In the genomic region with DNA sequence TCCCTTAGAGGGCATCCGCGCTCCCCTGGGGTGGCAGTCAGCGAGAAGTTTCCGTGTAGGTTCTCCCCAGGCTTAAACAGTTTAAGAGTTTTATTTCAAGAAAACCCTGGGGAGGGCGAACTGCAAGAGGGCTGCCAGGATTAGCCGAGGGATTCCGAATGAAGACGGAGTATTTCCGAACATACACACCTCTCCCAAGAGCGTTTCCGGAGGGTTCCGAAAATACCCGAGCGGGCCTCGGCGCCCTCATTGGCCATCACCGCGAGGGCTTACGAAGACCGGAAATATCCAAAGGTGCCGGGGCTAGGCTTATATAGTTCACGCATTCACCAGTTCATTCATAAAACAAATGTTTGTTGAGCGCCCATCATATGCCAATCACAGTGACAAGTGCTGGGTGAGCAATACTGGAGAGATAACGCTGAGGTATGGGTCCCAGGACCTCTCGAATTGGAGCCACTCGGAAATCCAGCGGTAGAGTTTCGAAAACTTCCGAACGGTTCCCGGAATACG, we compare ENCODE assay signal across 8 cellular contexts. TPM values are rescaled to one million over a fixed set of nuclear protein-coding genes. Genes with fewer than 3 reads are reported as not detected.
A peak's percentile ranks its signal among the peaks of the same experiment; 100 is the strongest.
DNase-seq lines count a peak whose midpoint lies in the region; ATAC-seq, FAIRE-seq and TF ChIP-seq lines count a peak whose summit lies in the region.

No MANE protein-coding gene starts in this region.

- peaks cover 39% of the 10 kb centered on the region for H3K36me3 ChIP-seq in HUES48 (ENCODE audit: control insufficient read depth, insufficient read depth, low read length)
- peaks cover 44% of the 10 kb centered on the region for H3K36me3 ChIP-seq in NT2/D1 (ENCODE audit: insufficient read depth, insufficient read length, low read length)
- peaks cover 14 to 26% of the 10 kb centered on the region in 2 experiments for H3K36me3 ChIP-seq in endothelial cell of umbilical vein (ENCODE audit: control insufficient read depth in 2 of 2, extremely low read depth in 1 of 2, insufficient read depth in 2 of 2, low read length in 2 of 2)

- H3K27me3 Mint-ChIP-seq in mesothelial cell of epicardium (ENCODE audit: low read depth), result no peaks in the 10 kb centered on the region

- no peaks in the 10 kb centered on the region for H3K9me3 ChIP-seq in HUES48 (ENCODE audit: control insufficient read depth, insufficient read depth, low read length)
- H3K9me3 ChIP-seq in NT2/D1 (ENCODE audit: insufficient read depth, low read length), result no peaks in the 10 kb centered on the region
- H3K9me3 ChIP-seq in endothelial cell of umbilical vein (replicated peaks; ENCODE audit: control insufficient read depth, insufficient read depth, low read length), result no peaks in the 10 kb centered on the region

- H3K4me3 Mint-ChIP-seq in mesothelial cell of epicardium, result peak overlapping the region; percentile 99

- H3K9me1 ChIP-seq in endothelial cell of umbilical vein (replicated peaks; ENCODE audit: control insufficient read depth, extremely low read depth, insufficient read depth, low read length), result no peaks in the 10 kb centered on the region

- peak; percentile 55 for ATAC-seq in GM21447 (IDR thresholded peaks at IDR 0.05; ENCODE audit: unreplicated experiment)

- H3K4me1 ChIP-seq in HUES48 (ENCODE audit: control insufficient read depth, insufficient read depth, low read length) (peaks cover 29% of the 10 kb centered on the region), NT2/D1 (ENCODE audit: insufficient read depth, insufficient read length) (peaks cover 31% of the 10 kb centered on the region), endothelial cell of umbilical vein (ENCODE audit: control insufficient read depth, extremely low read depth, insufficient read depth, low read length) (peaks cover 31% of the 10 kb centered on the region)

- peaks cover 51% of the 10 kb centered on the region for H3K4me1 Mint-ChIP-seq in mesothelial cell of epicardium

- H3K27ac Mint-ChIP-seq in mesothelial cell of epicardium, result peak overlapping the region; percentile 97

- no peak for FAIRE-seq in endothelial cell of umbilical vein (lab: Jason Lieb, UNC)

- H3K9me3 Mint-ChIP-seq in mesothelial cell of epicardium, result no peaks in the 10 kb centered on the region

- H3K9ac ChIP-seq in HUES48 (ENCODE audit: low read depth, low read length) (peak overlapping the region; percentile 77), NT2/D1 (ENCODE audit: insufficient read length, low read depth) (peak overlapping the region; percentile 99), endothelial cell of umbilical vein (replicated peaks; ENCODE audit: extremely low read depth, insufficient read depth, low read length) (peak overlapping the region; percentile 67)

- DNase-seq in CMK (ENCODE audit: low read depth) (peak; percentile 92), NT2/D1 (ENCODE audit: low read depth, low spot score) (peak; percentile 82), endothelial cell of umbilical vein (ENCODE audit: low read depth, low spot score) (peak; percentile 97), mesothelial cell of epicardium (ENCODE audit: low spot score in 2 of 2, unreplicated experiment in 2 of 2) (peak; percentile 88 to 96)
- peak; percentile 95 for DNase-seq in activated CD8-positive, alpha-beta memory T cell treated with anti-CD3 and anti-CD28 coated beads, Interleukin-2, amount 50 U/mL, for 4 hours
- peak; percentile 77 for DNase-seq in stimulated activated CD8-positive, alpha-beta memory T cell treated with anti-CD3 and anti-CD28 coated beads, Interleukin-15, amount 100 ng/mL, for 24 hours (ENCODE audit: low read depth)

- peak overlapping the region; percentile 86 for H3K4me2 ChIP-seq in endothelial cell of umbilical vein (ENCODE audit: insufficient read depth, low read length)

- CTCF ChIA-PET in endothelial cell of umbilical vein (lab: Charles Lee), result interaction anchor here (1.9 to 2.9 kb wide), 4 partner anchors 47 to 118 kb away, joined by 10 to 27 read pairs (median 14); a partner anchor contains a TSS

- peaks cover 4% of the 10 kb centered on the region for H4K20me1 ChIP-seq in endothelial cell of umbilical vein (replicated peaks; ENCODE audit: control insufficient read depth, extremely low read depth, insufficient read depth, low read length)

- H3K36me3 Mint-ChIP-seq in mesothelial cell of epicardium, result peaks cover 16% of the 10 kb centered on the region

- POLR2A ChIA-PET in endothelial cell of umbilical vein (lab: Charles Lee), result interaction anchor here (2.4 kb wide), 1 partner anchor 22 kb away, joined by 11 read pairs; a partner anchor contains a TSS

- H3K27ac ChIP-seq in HUES48 (ENCODE audit: low read depth, low read length) (peak overlapping the region; percentile 91), endothelial cell of umbilical vein (ENCODE audit: insufficient read depth, low read depth, low read length) (peak overlapping the region; percentile 75)

- H3K27me3 ChIP-seq in HUES48 (ENCODE audit: control insufficient read depth, insufficient read depth, low read length), result no peaks in the 10 kb centered on the region; the same call in 1 of the 2 replicates
- H3K27me3 ChIP-seq in NT2/D1 (ENCODE audit: insufficient read depth, insufficient read length), result peaks cover 12% of the 10 kb centered on the region
- no peaks in the 10 kb centered on the region for H3K27me3 ChIP-seq in endothelial cell of umbilical vein (ENCODE audit: control insufficient read depth in 2 of 2, insufficient read depth in 2 of 2, low read length in 2 of 2)

- intact Hi-C loops in endothelial cell of umbilical vein (cut with micrococcal nuclease), result loop anchor here (1.0 to 10.0 kb wide), 7 partner anchors 23 to 240 kb away; a partner anchor contains a TSS

- TF ChIP-seq CTCF in endothelial cell of umbilical vein (IDR thresholded peaks at IDR 0.05; ENCODE audit: extremely low read depth in 1 of 2, insufficient read depth in 1 of 2, low read depth in 1 of 2, low read length in 2 of 2), result no peak
- TF ChIP-seq CTCF in mesothelial cell of epicardium (IDR thresholded peaks at IDR 0.05; ENCODE audit: unreplicated experiment), result no peak

- dilution Hi-C loops in endothelial cell of umbilical vein (cut with MboI; ENCODE audit: extremely low pct_ligation_motif_present, low sequenced_read_pairs), result no loop called here

- H3K4me3 ChIP-seq in HUES48 (ENCODE audit: low read depth, low read length), result peak overlapping the region; percentile 94
- peak overlapping the region; percentile 97 for H3K4me3 ChIP-seq in NT2/D1 (ENCODE audit: insufficient read length, low read depth)
- H3K4me3 ChIP-seq in endothelial cell of umbilical vein (replicated peaks in 1 of 3; ENCODE audit: insufficient read depth in 1 of 3, low read depth in 1 of 3, low read length in 3 of 3), result peak overlapping the region in 2 of 3 experiments; percentile 31 to 58

- TSS peak; percentile 60 for BruUV-seq in endothelial cell of umbilical vein (replicated peaks; lab: Mats Ljungman, UMichigan)

- no peak for TF ChIP-seq POLR2A in endothelial cell of umbilical vein (IDR thresholded peaks at IDR 0.05; ENCODE audit: low read depth, low read length)

- H2AFZ ChIP-seq in endothelial cell of umbilical vein (ENCODE audit: low read depth, low read length), result peak overlapping the region; percentile 90

- H3K79me2 ChIP-seq in endothelial cell of umbilical vein (ENCODE audit: control insufficient read depth, insufficient read depth, low read length), result peaks cover 41% of the 10 kb centered on the region

RNA-seq across cellular contexts. Expression of a gene that starts 0.4 kb away (rescaled TPM):
- 1,738 and 1,872 TPM in 2 replicates for total RNA-seq in endothelial cell of umbilical vein
- 3,435 and 4,297 TPM in 2 replicates for polyA plus RNA-seq in endothelial cell of umbilical vein
- 1,210 and 1,373 TPM in 2 replicates for polyA plus RNA-seq in endothelial cell of umbilical vein (2011; cell fraction: cytosol; rRNA removed)
- 305 and 363 TPM in 2 replicates for polyA plus RNA-seq in endothelial cell of umbilical vein (2011; cell fraction: nucleus; rRNA removed)
- polyA plus RNA-seq in endothelial cell of umbilical vein (2012), result 1,144 and 2,986 TPM in 2 replicates
- 326 and 442 TPM in 2 replicates for polyA minus RNA-seq in endothelial cell of umbilical vein
- polyA minus RNA-seq in endothelial cell of umbilical vein (2011; cell fraction: cytosol; rRNA and poly(A)+ RNA removed), result 1,684 TPM
- 64.9 and 129 TPM in 2 replicates for polyA minus RNA-seq in endothelial cell of umbilical vein (2011; cell fraction: nucleus; rRNA and poly(A)+ RNA removed)
- total RNA-seq in mesothelial cell of epicardium, result 1,773 to 1,819 TPM (median 1,790 TPM) in 3 replicates

RNA-seq across cellular contexts. Expression of a gene that starts 1.2 kb away (rescaled TPM):
- total RNA-seq in endothelial cell of umbilical vein (0.35 TPM in 1 of 2 replicates, not detected in the other), mesothelial cell of epicardium (2.3 to 2.9 TPM (median 2.3 TPM) in 3 replicates)
- 0.18 TPM in 1 of 2 replicates, not detected in the other for polyA plus RNA-seq in endothelial cell of umbilical vein
- polyA plus RNA-seq in endothelial cell of umbilical vein (2011; cell fraction: cytosol; rRNA removed), result not detected in 2 replicates
- not detected in 2 replicates for polyA plus RNA-seq in endothelial cell of umbilical vein (2011; cell fraction: nucleus; rRNA removed)
- not detected in 2 replicates for polyA plus RNA-seq in endothelial cell of umbilical vein (2012)
- not detected in 2 replicates for polyA minus RNA-seq in endothelial cell of umbilical vein
- polyA minus RNA-seq in endothelial cell of umbilical vein (2011; cell fraction: cytosol; rRNA and poly(A)+ RNA removed), result 22.5 TPM
- not detected in 2 replicates for polyA minus RNA-seq in endothelial cell of umbilical vein (2011; cell fraction: nucleus; rRNA and poly(A)+ RNA removed)

RNA-seq across cellular contexts. Expression of a gene that starts 8.7 kb away (rescaled TPM):
- total RNA-seq in endothelial cell of umbilical vein, result not detected in 2 replicates
- polyA plus RNA-seq in endothelial cell of umbilical vein, result not detected in 2 replicates
- not detected in 2 replicates for polyA plus RNA-seq in endothelial cell of umbilical vein (2011; cell fraction: cytosol; rRNA removed)
- polyA plus RNA-seq in endothelial cell of umbilical vein (2011; cell fraction: nucleus; rRNA removed), result 0.32 TPM in 1 of 2 replicates, not detected in the other
- polyA plus RNA-seq in endothelial cell of umbilical vein (2012), result not detected in 2 replicates
- not detected in 2 replicates for polyA minus RNA-seq in endothelial cell of umbilical vein
- not detected for polyA minus RNA-seq in endothelial cell of umbilical vein (2011; cell fraction: cytosol; rRNA and poly(A)+ RNA removed)
- polyA minus RNA-seq in endothelial cell of umbilical vein (2011; cell fraction: nucleus; rRNA and poly(A)+ RNA removed), result not detected in 2 replicates
- 2.2 to 2.4 TPM (median 2.4 TPM) in 3 replicates for total RNA-seq in mesothelial cell of epicardium

RNA-seq across cellular contexts. Expression of a gene that starts 15.0 kb away (rescaled TPM):
- total RNA-seq in endothelial cell of umbilical vein (not detected in 2 replicates), mesothelial cell of epicardium (10.0 to 12.9 TPM (median 11.6 TPM) in 3 replicates)
- 0.11 TPM in 1 of 2 replicates, not detected in the other for polyA plus RNA-seq in endothelial cell of umbilical vein
- 0.06 and 0.12 TPM in 2 replicates for polyA plus RNA-seq in endothelial cell of umbilical vein (2011; cell fraction: cytosol; rRNA removed)
- 0.20 and 0.22 TPM in 2 replicates for polyA plus RNA-seq in endothelial cell of umbilical vein (2011; cell fraction: nucleus; rRNA removed)
- polyA plus RNA-seq in endothelial cell of umbilical vein (2012), result not detected in 2 replicates
- polyA minus RNA-seq in endothelial cell of umbilical vein, result not detected in 2 replicates
- 1.8 TPM for polyA minus RNA-seq in endothelial cell of umbilical vein (2011; cell fraction: cytosol; rRNA and poly(A)+ RNA removed)
- not detected in 2 replicates for polyA minus RNA-seq in endothelial cell of umbilical vein (2011; cell fraction: nucleus; rRNA and poly(A)+ RNA removed)

RNA-seq across cellular contexts. Expression of a gene that starts 22.2 kb away (rescaled TPM):
- not detected in 2 replicates for total RNA-seq in endothelial cell of umbilical vein
- not detected in 2 replicates for polyA plus RNA-seq in endothelial cell of umbilical vein
- not detected in 2 replicates for polyA plus RNA-seq in endothelial cell of umbilical vein (2011; cell fraction: cytosol; rRNA removed)
- polyA plus RNA-seq in endothelial cell of umbilical vein (2011; cell fraction: nucleus; rRNA removed), result not detected in 2 replicates
- not detected in 2 replicates for polyA plus RNA-seq in endothelial cell of umbilical vein (2012)
- not detected in 2 replicates for polyA minus RNA-seq in endothelial cell of umbilical vein
- not detected for polyA minus RNA-seq in endothelial cell of umbilical vein (2011; cell fraction: cytosol; rRNA and poly(A)+ RNA removed)
- not detected in 2 replicates for polyA minus RNA-seq in endothelial cell of umbilical vein (2011; cell fraction: nucleus; rRNA and poly(A)+ RNA removed)
- 0.13 to 0.34 TPM (median 0.27 TPM) in 3 replicates for total RNA-seq in mesothelial cell of epicardium

Comparison
In these comparisons a context has a peak if more than half of its experiments do, and no peak if none do; other contexts are left out.
1. Peak in every context shown above with its lines: DNase-seq, ATAC-seq, H3K4me3 ChIP-seq and H3K27ac ChIP-seq.
2. H3K4me3 ChIP-seq: peak in every context shown above with its lines; median percentile 97 in NT2/D1; 94 in HUES48; 44 in endothelial cell of umbilical vein.